13 cellular contexts compared by ENCODE assay signal in the genomic region with DNA sequence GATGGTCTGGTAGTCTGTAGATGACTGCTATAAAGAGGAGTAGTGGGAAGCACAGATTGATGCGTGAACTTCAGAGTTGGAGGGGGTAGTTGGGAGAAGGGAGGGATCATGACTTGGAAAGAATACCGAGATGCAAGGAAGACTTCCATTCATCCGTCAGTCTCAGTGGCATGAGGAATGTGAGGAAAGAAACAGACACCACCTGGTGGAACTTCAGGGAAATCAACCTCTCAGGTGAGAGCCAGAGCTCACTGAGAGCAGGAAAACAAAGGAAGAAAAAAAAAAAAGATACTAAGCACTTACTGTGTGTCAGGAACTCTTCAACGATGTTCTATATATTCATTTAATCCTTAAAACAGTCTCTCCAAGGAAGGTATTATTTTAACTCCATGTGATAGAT.
DNase-seq lines count a peak whose midpoint lies in the region; ATAC-seq and TF ChIP-seq lines count a peak whose summit lies in the region.
"Had no signal": no experiment of that assay in that cellular context is flagged by ENCODE, and none has a peak within 500 bp of the region (broad histone marks: within the 10 kb centered on the region; RNA-seq: fewer than 3 reads in every experiment).

No MANE protein-coding gene starts in this region.

- DNase-seq in GM12864 (ENCODE audit: low read depth) (no peak), Panc1 (ENCODE audit: low read depth, low spot score) (no peak), iPS-NIHi7 (ENCODE audit: extremely low spot score) (peak; percentile 74), NAMALWA (ENCODE audit: low spot score) (no peak), NCI-H1930 (lab: John Stamatoyannopoulos, UW) (no peak), HCEC 1CT (no peak)
- DNase-seq: activated naive CD8-positive, alpha-beta T cell treated with anti-CD3 and anti-CD28 coated beads for 36 hours; cortex of kidney; left cardiac atrium; NCI-H2029; Right ventricle myocardium superior had no signal

- BruUV-seq in Panc1 (replicated peaks; lab: Mats Ljungman, UMichigan) = no TSS peak

- in situ Hi-C loops in Panc1 (cut with HindIII; ENCODE audit: low pct_unique_long_range_greater_than_20kb, low sequenced_read_pairs) = no loop called here

- TF ChIP-seq CTCF in 22Rv1 (IDR thresholded peaks at IDR 0.05) (peak; percentile 78), GM12864 (IDR thresholded peaks at IDR 0.05; ENCODE audit: low read depth, low read length, missing control alignments) (peak; percentile 13), Panc1 (IDR thresholded peaks at IDR 0.05) (peak; percentile 23; the same call in 1 of the 2 replicates)

- H3K27ac ChIP-seq in 22Rv1 (no peak overlapping the region), Panc1 (ENCODE audit: low read length) (no peak overlapping the region)

- H3K4me1 ChIP-seq in Panc1 (ENCODE audit: control insufficient read depth, insufficient read depth, low read length) = no peaks in the 10 kb centered on the region

- CTCF ChIA-PET in Panc1 (lab: Charles Lee) = no interaction called here

- H3K36me3 ChIP-seq in Panc1 (ENCODE audit: control insufficient read depth, insufficient read depth, low read length) = no peaks in the 10 kb centered on the region

- H3K9me3 ChIP-seq in Panc1 (ENCODE audit: control insufficient read depth, insufficient read depth, low read depth, low read length) = no peaks in the 10 kb centered on the region

- H3K27me3 ChIP-seq in Panc1 (ENCODE audit: control insufficient read depth, insufficient read depth, low read length) = no peaks in the 10 kb centered on the region

- intact Hi-C loops in Panc1 (cut with micrococcal nuclease; ENCODE audit: unreplicated experiment) = no loop called here

- no peak for ATAC-seq in Panc1
- no peak for ATAC-seq in GM19467 (IDR thresholded peaks at IDR 0.05; ENCODE audit: unreplicated experiment)
- ATAC-seq: left cardiac atrium had no signal

- H3K4me3 ChIP-seq in GM12864 (ENCODE audit: low read depth, low read length) = no peak overlapping the region
- no peak overlapping the region for H3K4me3 ChIP-seq in Panc1 (ENCODE audit: low read depth in 2 of 2, low read length in 2 of 2)

- POLR2A ChIA-PET in Panc1 (lab: Charles Lee) = no interaction called here

Comparison
In these comparisons a context has a peak if more than half of its experiments do, and no peak if none do; other contexts are left out.
1. CTCF ChIP-seq: peak in every context shown above with its lines; median percentile 78 in 22Rv1; 23 in Panc1; 13 in GM12864.